Comparison of ENCODE assay signal across 20 cellular contexts in genomic region chr2:30221531-30221930, GRCh38. TPM values are rescaled to one million over a fixed set of nuclear protein-coding genes. Genes with fewer than 3 reads are reported as not detected.
A peak's percentile ranks its signal among the peaks of the same experiment; 100 is the strongest.
DNase-seq lines count a peak whose midpoint lies in the region; ATAC-seq and TF ChIP-seq lines count a peak whose summit lies in the region.
"Had no signal": no experiment of that assay in that cellular context is flagged by ENCODE, and none has a peak within 500 bp of the region (broad histone marks: within the 10 kb centered on the region; RNA-seq: fewer than 3 reads in every experiment).

No MANE protein-coding gene starts in this region.

- H3K4me3 Mint-ChIP-seq in CD4-positive, CD25-positive, alpha-beta regulatory T cell: no peak overlapping the region
- no peak overlapping the region for H3K4me3 Mint-ChIP-seq in Caco-2 (ENCODE audit: unreplicated experiment)
- H3K4me3 Mint-ChIP-seq in effector memory CD8-positive, alpha-beta T cell: no peak overlapping the region
- H3K4me3 Mint-ChIP-seq in natural killer cell: no peak overlapping the region
- H3K4me3 Mint-ChIP-seq: H9 had no signal

- in situ Hi-C loops in ACHN (cut with HindIII; ENCODE audit: low pct_ligation_motif_present, low pct_unique_long_range_greater_than_20kb, low sequenced_read_pairs): loop anchor here (25.0 kb wide), 1 partner anchor 441 kb away; no protein-coding TSS in a partner anchor

- TF ChIP-seq CTCF in Caco-2 (IDR thresholded peaks at IDR 0.05; ENCODE audit: insufficient read depth in 1 of 2, low read depth in 1 of 2, low read length in 1 of 2, severe bottlenecking in 1 of 2, unreplicated experiment in 1 of 2) (no peak), natural killer cell (IDR thresholded peaks at IDR 0.05) (no peak), ascending aorta (IDR thresholded peaks at IDR 0.05) (no peak), MM.1S (IDR thresholded peaks at IDR 0.05; ENCODE audit: low read length) (no peak)

- no peak for ATAC-seq in CD4-positive, CD25-positive, alpha-beta regulatory T cell (ENCODE audit: low read depth in 2 of 2)
- no peak for ATAC-seq in effector memory CD8-positive, alpha-beta T cell (replicated peaks)
- ATAC-seq in natural killer cell (no peak), HG03108 (IDR thresholded peaks at IDR 0.05; ENCODE audit: unreplicated experiment) (no peak)
- ATAC-seq: K562 had no signal

- H3K27ac Mint-ChIP-seq in CD4-positive, CD25-positive, alpha-beta regulatory T cell: peak overlapping the region; percentile 71 to 100 (median 85)
- H3K27ac Mint-ChIP-seq in Caco-2 (ENCODE audit: unreplicated experiment): peak overlapping the region; percentile 69
- peak overlapping the region; percentile 99 for H3K27ac Mint-ChIP-seq in effector memory CD8-positive, alpha-beta T cell
- H3K27ac Mint-ChIP-seq in natural killer cell: peak overlapping the region; percentile 87 to 100
- H3K27ac Mint-ChIP-seq: CD14-positive monocyte, H9 had no signal

- no peaks in the 10 kb centered on the region for H3K36me3 Mint-ChIP-seq in CD4-positive, CD25-positive, alpha-beta regulatory T cell
- H3K36me3 Mint-ChIP-seq in Caco-2 (ENCODE audit: insufficient read depth, unreplicated experiment) (peaks cover 9% of the 10 kb centered on the region), natural killer cell (no peaks in the 10 kb centered on the region)
- peaks cover 4% of the 10 kb centered on the region for H3K36me3 Mint-ChIP-seq in effector memory CD8-positive, alpha-beta T cell (ENCODE audit: insufficient read depth)
- H3K36me3 Mint-ChIP-seq: CD14-positive monocyte had no signal

- H3K36me3 ChIP-seq in CD4-positive, CD25-positive, alpha-beta regulatory T cell (ENCODE audit: control insufficient read depth, insufficient read depth, low read length): no peaks in the 10 kb centered on the region
- H3K36me3 ChIP-seq in Caco-2 (ENCODE audit: control insufficient read depth, insufficient read depth, low read length): no peaks in the 10 kb centered on the region
- no peaks in the 10 kb centered on the region for H3K36me3 ChIP-seq in ascending aorta
- H3K36me3 ChIP-seq in MM.1S (replicated peaks; ENCODE audit: insufficient read depth, low read length): no peaks in the 10 kb centered on the region

- peaks cover 17 to 58% (median 38%) of the 10 kb centered on the region in 4 donors for H3K4me1 Mint-ChIP-seq in CD4-positive, CD25-positive, alpha-beta regulatory T cell
- peaks cover 63% of the 10 kb centered on the region for H3K4me1 Mint-ChIP-seq in Caco-2 (ENCODE audit: low read depth, unreplicated experiment)
- H3K4me1 Mint-ChIP-seq in effector memory CD8-positive, alpha-beta T cell (ENCODE audit: low read depth in 2 of 2): peaks cover 55% of the 10 kb centered on the region in 2 donors
- peaks cover 58% of the 10 kb centered on the region in 2 donors for H3K4me1 Mint-ChIP-seq in natural killer cell

- POLR2A ChIA-PET in Caco-2 (lab: Charles Lee): no interaction called here

- H3K9ac ChIP-seq in MM.1S (ENCODE audit: low read length): no peak overlapping the region

- H3K9me2 ChIP-seq in MM.1S (replicated peaks; ENCODE audit: insufficient read depth, low read length): no peaks in the 10 kb centered on the region

- H3K79me2 ChIP-seq in MM.1S (ENCODE audit: low read length): no peaks in the 10 kb centered on the region

- intact Hi-C loops in Caco-2 (cut with micrococcal nuclease; ENCODE audit: unreplicated experiment): no loop called here
- intact Hi-C loops in natural killer cell (cut with micrococcal nuclease): loop anchor here (10.0 kb wide), 1 partner anchor 1207 kb away; no protein-coding TSS in a partner anchor
- intact Hi-C loops in ascending aorta (cut with DNase I): no loop called here

- H3K9me3 ChIP-seq in CD4-positive, CD25-positive, alpha-beta regulatory T cell (ENCODE audit: control insufficient read depth in 2 of 2, low read length in 2 of 2): no peaks in the 10 kb centered on the region
- no peaks in the 10 kb centered on the region for H3K9me3 ChIP-seq in Caco-2
- H3K9me3 ChIP-seq in ascending aorta: no peaks in the 10 kb centered on the region
- H3K9me3 ChIP-seq in MM.1S (replicated peaks; ENCODE audit: insufficient read depth, low read length): no peaks in the 10 kb centered on the region

- DNase-seq in CD4-positive, CD25-positive, alpha-beta regulatory T cell: no peak
- DNase-seq in Caco-2 (no peak), natural killer cell (no peak), ascending aorta (ENCODE audit: low spot score in 2 of 2) (no peak), ACHN (no peak), MM.1S (no peak)
- DNase-seq in effector memory CD8-positive, alpha-beta T cell: no peak
- DNase-seq: DMS79; H9; NCI-H1436; NCI-H2029; NCI-H2171 treated with DMSO at 0.1 percent for 48 hours; NCI-H446 treated with DMSO at 0.1 percent for 48 hours; NK-92 treated with Interleukin-12 subunit alpha and Interleukin-12 subunit beta, amount 100 ng/mL, for 24 hours; OCI-M1; RPMI8226; SIG-M5 had no signal

- no peaks in the 10 kb centered on the region for H3F3A ChIP-seq in MM.1S (ENCODE audit: insufficient read depth, low read length)

- CTCF ChIA-PET in Caco-2 (lab: Charles Lee): no interaction called here

- H3K27me3 ChIP-seq in CD4-positive, CD25-positive, alpha-beta regulatory T cell (ENCODE audit: control insufficient read depth, insufficient read depth, low read length): no peaks in the 10 kb centered on the region
- H3K27me3 ChIP-seq in Caco-2 (replicated peaks; ENCODE audit: control insufficient read depth, insufficient read depth, low read length) (no peaks in the 10 kb centered on the region), ascending aorta (no peaks in the 10 kb centered on the region), MM.1S (replicated peaks; ENCODE audit: insufficient read depth, low read length) (no peaks in the 10 kb centered on the region)

- no peak overlapping the region for H2AFZ ChIP-seq in MM.1S (ENCODE audit: low read length)

- no peaks in the 10 kb centered on the region for H3K9me3 Mint-ChIP-seq in CD4-positive, CD25-positive, alpha-beta regulatory T cell
- H3K9me3 Mint-ChIP-seq in Caco-2 (ENCODE audit: unreplicated experiment) (no peaks in the 10 kb centered on the region), natural killer cell (no peaks in the 10 kb centered on the region)
- no peaks in the 10 kb centered on the region for H3K9me3 Mint-ChIP-seq in effector memory CD8-positive, alpha-beta T cell
- H3K9me3 Mint-ChIP-seq: CD14-positive monocyte, H9 had no signal

- no peak overlapping the region for H3K27ac ChIP-seq in CD4-positive, CD25-positive, alpha-beta regulatory T cell (ENCODE audit: insufficient read depth, low read length, poor library complexity, severe bottlenecking)
- no peak overlapping the region for H3K27ac ChIP-seq in ascending aorta
- H3K27ac ChIP-seq in MM.1S (ENCODE audit: low read length): no peak overlapping the region

- no TSS peak for BruUV-seq in Caco-2 (replicated peaks; lab: Mats Ljungman, UMichigan)

- H4K20me1 ChIP-seq in MM.1S (ENCODE audit: insufficient read depth, low read length): no peaks in the 10 kb centered on the region

- H3K4me2 ChIP-seq in MM.1S (ENCODE audit: low read depth, low read length): no peak overlapping the region

- peaks cover 49% of the 10 kb centered on the region for H3K4me1 ChIP-seq in CD4-positive, CD25-positive, alpha-beta regulatory T cell (ENCODE audit: control insufficient read depth, insufficient read depth, low read length, poor library complexity, severe bottlenecking)
- H3K4me1 ChIP-seq in Caco-2: peaks cover 59% of the 10 kb centered on the region
- peaks cover 16 to 32% of the 10 kb centered on the region in 2 donors for H3K4me1 ChIP-seq in ascending aorta
- peaks cover 4% of the 10 kb centered on the region for H3K4me1 ChIP-seq in MM.1S (ENCODE audit: low read length)

- no peak overlapping the region for H3K4me3 ChIP-seq in CD4-positive, CD25-positive, alpha-beta regulatory T cell (ENCODE audit: low read depth, low read length)
- H3K4me3 ChIP-seq in Caco-2 (ENCODE audit: low read depth, low read length): no peak overlapping the region
- no peak overlapping the region for H3K4me3 ChIP-seq in ascending aorta
- no peak overlapping the region for H3K4me3 ChIP-seq in MM.1S (ENCODE audit: low read length)
- H3K4me3 ChIP-seq: K562 had no signal

- H3K27me3 Mint-ChIP-seq in CD4-positive, CD25-positive, alpha-beta regulatory T cell: no peaks in the 10 kb centered on the region
- H3K27me3 Mint-ChIP-seq in Caco-2 (ENCODE audit: insufficient read depth, unreplicated experiment) (no peaks in the 10 kb centered on the region), natural killer cell (ENCODE audit: low read depth in 2 of 2) (no peaks in the 10 kb centered on the region)
- no peaks in the 10 kb centered on the region for H3K27me3 Mint-ChIP-seq in effector memory CD8-positive, alpha-beta T cell

RNA-seq across cellular contexts. Expression of gene LBH, which starts 9.8 kb away (rescaled TPM):
- 215 TPM for total RNA-seq in CD4-positive, CD25-positive, alpha-beta regulatory T cell
- 100 to 1,000 TPM; 225 to 299 (median 250) TPM for polyA plus RNA-seq in CD4-positive, CD25-positive, alpha-beta regulatory T cell
- total RNA-seq in Caco-2 (2022): 126 and 159 TPM in 2 replicates
- 100 to 1,000 TPM; 157 to 197 (median 158) TPM for total RNA-seq in natural killer cell
- 116 TPM for total RNA-seq in ascending aorta
